In the genomic region with DNA sequence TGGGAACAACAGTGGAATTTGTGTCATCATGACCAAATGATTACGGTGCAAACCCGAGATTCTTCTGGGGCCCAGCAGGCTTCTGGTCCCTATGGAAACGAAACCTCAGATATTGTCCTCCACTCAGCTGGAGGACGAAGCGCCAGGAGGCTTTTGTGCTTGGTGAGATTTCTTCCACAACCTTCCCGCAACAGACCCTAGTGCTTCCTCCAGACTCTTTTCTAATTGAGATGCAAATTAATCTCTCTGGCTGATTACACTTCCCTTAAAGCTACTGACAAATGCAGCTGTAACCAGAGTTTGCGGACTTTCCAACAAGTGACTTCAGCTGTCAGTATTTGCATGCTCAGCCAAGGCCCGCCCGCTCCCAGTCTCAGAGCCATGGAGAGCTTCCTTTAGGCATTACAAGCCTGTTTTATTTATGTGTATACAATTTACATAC, we compare ENCODE assay signal across 11 cellular contexts.
A peak's percentile ranks its signal among the peaks of the same experiment; 100 is the strongest.
DNase-seq lines count a peak whose midpoint lies in the region; ATAC-seq, FAIRE-seq and TF ChIP-seq lines count a peak whose summit lies in the region.
"Had no signal": no experiment of that assay in that cellular context is flagged by ENCODE, and none has a peak within 500 bp of the region (broad histone marks: within the 10 kb centered on the region; RNA-seq: fewer than 3 reads in every experiment).

No MANE protein-coding gene starts in this region.

- H2AFZ ChIP-seq in astrocyte (ENCODE audit: low read depth, low read length): no peak overlapping the region

- peaks cover 2% of the 10 kb centered on the region for H3K36me3 Mint-ChIP-seq in astrocyte (ENCODE audit: low read depth, unreplicated experiment)

- H3K4me3 ChIP-seq in astrocyte (ENCODE audit: insufficient read depth, low read depth, low read length): no peak overlapping the region
- H3K4me3 ChIP-seq: psoas muscle had no signal

- H4K20me1 ChIP-seq in astrocyte (ENCODE audit: insufficient read depth, low read length): no peaks in the 10 kb centered on the region

- no peaks in the 10 kb centered on the region for H3K9me3 Mint-ChIP-seq in astrocyte (ENCODE audit: unreplicated experiment)

- H3K9ac ChIP-seq in astrocyte (ENCODE audit: low read length): no peak overlapping the region

- peaks cover 23% of the 10 kb centered on the region for H3K4me1 Mint-ChIP-seq in astrocyte (ENCODE audit: low read depth, unreplicated experiment)

- ATAC-seq in HG03196 (IDR thresholded peaks at IDR 0.05; ENCODE audit: unreplicated experiment): peak; percentile 26
- ATAC-seq: psoas muscle had no signal

- no peaks in the 10 kb centered on the region for H3K36me3 ChIP-seq in astrocyte (ENCODE audit: insufficient read depth, low read length)

- H3K4me1 ChIP-seq in astrocyte (ENCODE audit: insufficient read depth, low read length): peaks cover 16% of the 10 kb centered on the region
- H3K4me1 ChIP-seq: psoas muscle had no signal

- DNase-seq in DMS53 (lab: John Stamatoyannopoulos, UW) (peak; percentile 26), DMS53 treated with DMSO at 0.1 percent for 48 hours (lab: John Stamatoyannopoulos, UW; ENCODE audit: unreplicated experiment) (no peak), astrocyte (ENCODE audit: low read depth) (peak; percentile 68), putamen (ENCODE audit: low spot score) (peak; percentile 66), HCEC 1CT (no peak), cerebellum (ENCODE audit: low spot score) (no peak), HK-2 (ENCODE audit: unreplicated experiment) (no peak)
- DNase-seq: NCI-H1930, psoas muscle had no signal

- no peak for TF ChIP-seq CTCF in astrocyte (IDR thresholded peaks at IDR 0.05; ENCODE audit: insufficient read depth, low read depth, low read length)

- H3K27ac Mint-ChIP-seq in astrocyte (ENCODE audit: unreplicated experiment): peak overlapping the region; percentile 77

- no peaks in the 10 kb centered on the region for H3K79me2 ChIP-seq in astrocyte (ENCODE audit: insufficient read depth, low read length)

- no peak for FAIRE-seq in astrocyte (lab: Jason Lieb, UNC)

- H3K27me3 Mint-ChIP-seq in astrocyte (ENCODE audit: low read depth, unreplicated experiment): peaks cover 2% of the 10 kb centered on the region

- H3K27me3 ChIP-seq in astrocyte (ENCODE audit: insufficient read depth, low read length): no peaks in the 10 kb centered on the region

- peak overlapping the region; percentile 65 for H3K4me2 ChIP-seq in astrocyte (ENCODE audit: low read length)

- H3K9me3 ChIP-seq in astrocyte (ENCODE audit: insufficient read depth, low read depth, low read length): no peaks in the 10 kb centered on the region
- H3K9me3 ChIP-seq: psoas muscle had no signal

- peak overlapping the region; percentile 54 for H3K27ac ChIP-seq in astrocyte (ENCODE audit: low read depth, low read length)
- H3K27ac ChIP-seq: 22Rv1, psoas muscle had no signal

- H3K4me3 Mint-ChIP-seq in astrocyte (ENCODE audit: unreplicated experiment): no peak overlapping the region

Comparison
In these comparisons a context has a peak if more than half of its experiments do, and no peak if none do; other contexts are left out.
1. DNase-seq: peak in DMS53 (single experiment), astrocyte (single experiment) and putamen (single experiment); none in DMS53 treated with DMSO at 0.1 percent for 48 hours (single experiment), HCEC 1CT (single experiment), cerebellum (single experiment) and HK-2 (single experiment).